1 cellular context compared by ENCODE assay signal in genomic region chr2:181992776-181993175, GRCh38.
A peak's percentile ranks its signal among the peaks of the same experiment; 100 is the strongest.
TF ChIP-seq lines count a peak whose summit lies in the region.

No MANE protein-coding gene starts in this region.

TF ChIP-seq in GM12878, 131 proteins besides CTCF, POLR2A, EP300 and RAD21 (continued from another document and continues in another):
- TF ChIP-seq YY1 (IDR thresholded peaks at IDR 0.05; ENCODE audit: low read depth, low read length), result no peak
- 0 out of 2 replicates have a peak, but pooled peaks have one; percentile 36 for TF ChIP-seq ATF7 (IDR thresholded peaks at IDR 0.05; ENCODE audit: low read depth)
- no peak for TF ChIP-seq TARDBP (IDR thresholded peaks at IDR 0.05; ENCODE audit: borderline replicate concordance)
- no peak for TF ChIP-seq FOS (IDR thresholded peaks at IDR 0.05; ENCODE audit: borderline replicate concordance, extremely low read depth, insufficient read length)
- peak; percentile 86; the same call in 1 of the 2 replicates for TF ChIP-seq FOXM1 (IDR thresholded peaks at IDR 0.05; ENCODE audit: low read depth, low read length)
- TF ChIP-seq ZNF24 (IDR thresholded peaks at IDR 0.05), result peak; percentile 30; the same call in 1 of the 2 replicates
- no peak for TF ChIP-seq HDAC2 (IDR thresholded peaks at IDR 0.05)
- peak; percentile 74 to 85; a peak in 3 of 4 replicates for TF ChIP-seq IKZF2 (IDR thresholded peaks at IDR 0.05)
- TF ChIP-seq JUNB (IDR thresholded peaks at IDR 0.05), result peak; percentile 97
- TF ChIP-seq BCL11A (IDR thresholded peaks at IDR 0.05; ENCODE audit: low read depth, low read length), result peak; percentile 92
- TF ChIP-seq SPI1 (IDR thresholded peaks at IDR 0.05; ENCODE audit: borderline replicate concordance, insufficient read depth, low read depth, low read length), result peak; percentile 47; the same call in 1 of the 2 replicates
- TF ChIP-seq PAX5 (IDR thresholded peaks at IDR 0.05; ENCODE audit: borderline replicate concordance, low read depth, low read length), result 0 out of 2 replicates have a peak, but pooled peaks have one; percentile 45
- TF ChIP-seq FOXK2 (IDR thresholded peaks at IDR 0.05), result no peak
- TF ChIP-seq ZNF622 (IDR thresholded peaks at IDR 0.05), result no peak
- TF ChIP-seq MTA3 (IDR thresholded peaks at IDR 0.05; ENCODE audit: borderline replicate concordance, low read length), result peak; percentile 57; the same call in 1 of the 2 replicates
- TF ChIP-seq IRF4 (IDR thresholded peaks at IDR 0.05; ENCODE audit: low read depth, low read length), result peak; percentile 92
- no peak for TF ChIP-seq PKNOX1 (IDR thresholded peaks at IDR 0.05)
- TF ChIP-seq MTA2 (IDR thresholded peaks at IDR 0.05; ENCODE audit: low read depth), result peak; percentile 90
- no peak for TF ChIP-seq NR2C2 (IDR thresholded peaks at IDR 0.05; ENCODE audit: borderline replicate concordance, control insufficient read depth, insufficient read length, low read depth)
- TF ChIP-seq HSF1 (IDR thresholded peaks at IDR 0.05; ENCODE audit: low read depth, low read length), result no peak
- no peak for TF ChIP-seq TCF12 (IDR thresholded peaks at IDR 0.05; ENCODE audit: low read depth, low read length)
- TF ChIP-seq LARP7 (IDR thresholded peaks at IDR 0.05), result no peak
- no peak for TF ChIP-seq BRCA1 (IDR thresholded peaks at IDR 0.05; ENCODE audit: low read depth, low read length)
- peak; percentile 55; the same call in 1 of the 2 replicates for TF ChIP-seq RELB (IDR thresholded peaks at IDR 0.05; ENCODE audit: low read depth)
- TF ChIP-seq PAX8 (IDR thresholded peaks at IDR 0.05), result no peak
- 0 out of 2 replicates have a peak, but pooled peaks have one; percentile 52 for TF ChIP-seq BMI1 (IDR thresholded peaks at IDR 0.05; ENCODE audit: borderline replicate concordance)
- TF ChIP-seq BACH1 (IDR thresholded peaks at IDR 0.05; ENCODE audit: borderline replicate concordance), result peak; percentile 74; the same call in 1 of the 2 replicates
- no peak for TF ChIP-seq RB1 (IDR thresholded peaks at IDR 0.05; ENCODE audit: borderline replicate concordance)
- TF ChIP-seq NBN (IDR thresholded peaks at IDR 0.05), result no peak
- TF ChIP-seq MEF2A (IDR thresholded peaks at IDR 0.05; ENCODE audit: insufficient read depth, low read depth, low read length), result peak; percentile 84
- TF ChIP-seq EED (IDR thresholded peaks at IDR 0.05; ENCODE audit: low read depth), result peak; percentile 38; the same call in 1 of the 2 replicates
- TF ChIP-seq SMAD1 (IDR thresholded peaks at IDR 0.05; ENCODE audit: low read depth, partially characterized antibody), result no peak
- TF ChIP-seq ZBTB11 (CRISPR knock-in tag; IDR thresholded peaks at IDR 0.05), result no peak
- TF ChIP-seq MYB (IDR thresholded peaks at IDR 0.05; ENCODE audit: borderline replicate concordance, low read depth, low read length), result no peak
- TF ChIP-seq STAT3 (IDR thresholded peaks at IDR 0.05; ENCODE audit: low read depth, low read length), result no peak
- no peak for TF ChIP-seq NRF1 (conservative IDR thresholded peaks at IDR 0.05; ENCODE audit: low read depth, low read length)
- TF ChIP-seq SMARCA5 (IDR thresholded peaks at IDR 0.05), result no peak
- TF ChIP-seq EGR1 (IDR thresholded peaks at IDR 0.05; ENCODE audit: borderline replicate concordance in 1 of 2, low read depth in 2 of 2, low read length in 2 of 2), result no peak
- TF ChIP-seq CBX3 (IDR thresholded peaks at IDR 0.05; ENCODE audit: borderline replicate concordance, low read depth), result no peak
- TF ChIP-seq MLLT1 (IDR thresholded peaks at IDR 0.05), result no peak
- no peak for TF ChIP-seq PRDM15 (CRISPR knock-in tag; IDR thresholded peaks at IDR 0.05)
- no peak for TF ChIP-seq HDGF (IDR thresholded peaks at IDR 0.05)
- no peak for TF ChIP-seq REST (IDR thresholded peaks at IDR 0.05; ENCODE audit: low read depth, low read length)
